In genomic region chr12:91108196-91108595, GRCh38 we compare ENCODE assay signal across 31 cellular contexts. TPM values are rescaled to one million over a fixed set of nuclear protein-coding genes. Genes with fewer than 3 reads are reported as not detected.
A peak's percentile ranks its signal among the peaks of the same experiment; 100 is the strongest.
DNase-seq lines count a peak whose midpoint lies in the region; ATAC-seq, FAIRE-seq and TF ChIP-seq lines count a peak whose summit lies in the region.
"Had no signal": no experiment of that assay in that cellular context is flagged by ENCODE, and none has a peak within 500 bp of the region (broad histone marks: within the 10 kb centered on the region; RNA-seq: fewer than 3 reads in every experiment).

No MANE protein-coding gene starts in this region.

- H3K27ac Mint-ChIP-seq in astrocyte (ENCODE audit: unreplicated experiment): peak overlapping the region; percentile 15
- H3K27ac Mint-ChIP-seq: activated CD4-positive, alpha-beta T cell treated with anti-CD3 and anti-CD28 coated beads, Interleukin-2, amount 10 ng/mL, durations not matched to agents 7 days and 5 days; activated naive CD4-positive, alpha-beta T cell treated with anti-CD3 and anti-CD28 coated beads, Interleukin-2, amount 50 U/mL, for 24 hours; neural progenitor cell; stimulated activated naive B cell treated with anti-CD40 and anti-IgM and Interleukin-4, amounts not matched to agents 10 μg/mL and 1 μg/mL and 100 μg/mL, for 72 hours had no signal

- H3K4me2 ChIP-seq in astrocyte (ENCODE audit: low read length): no peak overlapping the region
- H3K4me2 ChIP-seq: neural progenitor cell had no signal

- peaks cover 7% of the 10 kb centered on the region for H3K9me3 Mint-ChIP-seq in astrocyte (ENCODE audit: unreplicated experiment)
- H3K9me3 Mint-ChIP-seq: activated CD4-positive, alpha-beta T cell treated with anti-CD3 and anti-CD28 coated beads, Interleukin-2, amount 10 ng/mL, durations not matched to agents 7 days and 5 days; activated naive CD4-positive, alpha-beta T cell treated with anti-CD3 and anti-CD28 coated beads, Interleukin-2, amount 50 U/mL, for 24 hours; neural progenitor cell; stimulated activated naive B cell treated with anti-CD40 and anti-IgM and Interleukin-4, amounts not matched to agents 10 μg/mL and 1 μg/mL and 100 μg/mL, for 72 hours had no signal

- intact Hi-C loops in left lung (cut with DNase I): no loop called here

- H4K20me1 ChIP-seq in astrocyte (ENCODE audit: insufficient read depth, low read length): no peaks in the 10 kb centered on the region

- no peak overlapping the region for H2AFZ ChIP-seq in astrocyte (ENCODE audit: low read depth, low read length)
- H2AFZ ChIP-seq: neural progenitor cell had no signal

- H3K36me3 Mint-ChIP-seq in astrocyte (ENCODE audit: low read depth, unreplicated experiment): peaks cover 12% of the 10 kb centered on the region
- H3K36me3 Mint-ChIP-seq: activated naive CD4-positive, alpha-beta T cell treated with anti-CD3 and anti-CD28 coated beads, Interleukin-2, amount 50 U/mL, for 24 hours; neural progenitor cell; stimulated activated naive B cell treated with anti-CD40 and anti-IgM and Interleukin-4, amounts not matched to agents 10 μg/mL and 1 μg/mL and 100 μg/mL, for 72 hours had no signal

- H3K9ac ChIP-seq in astrocyte (ENCODE audit: low read length) (no peak overlapping the region), skeletal muscle tissue (ENCODE audit: low read depth in 1 of 3, low read length in 3 of 3) (no peak overlapping the region)
- H3K9ac ChIP-seq: neural progenitor cell had no signal

- H3K4me1 ChIP-seq in astrocyte (ENCODE audit: insufficient read depth, low read length): peaks cover 12% of the 10 kb centered on the region
- H3K4me1 ChIP-seq in left lung: no peaks in the 10 kb centered on the region
- H3K4me1 ChIP-seq in skeletal muscle tissue (ENCODE audit: control insufficient read depth in 3 of 3, insufficient read depth in 3 of 3, low read length in 3 of 3): no peaks in the 10 kb centered on the region
- H3K4me1 ChIP-seq: neural progenitor cell, psoas muscle, testis had no signal

- peak overlapping the region; percentile 2 for H3K4me3 Mint-ChIP-seq in astrocyte (ENCODE audit: unreplicated experiment)
- H3K4me3 Mint-ChIP-seq: activated CD4-positive, alpha-beta T cell treated with anti-CD3 and anti-CD28 coated beads, Interleukin-2, amount 10 ng/mL, durations not matched to agents 7 days and 5 days; activated naive CD4-positive, alpha-beta T cell treated with anti-CD3 and anti-CD28 coated beads, Interleukin-2, amount 50 U/mL, for 24 hours; neural progenitor cell; stimulated activated naive B cell treated with anti-CD40 and anti-IgM and Interleukin-4, amounts not matched to agents 10 μg/mL and 1 μg/mL and 100 μg/mL, for 72 hours had no signal

- ATAC-seq in left lung (no peak), HG02973 (IDR thresholded peaks at IDR 0.05; ENCODE audit: unreplicated experiment) (no peak)
- ATAC-seq: psoas muscle; SK-N-SH treated with all-trans-retinoic acid at 6 μM for 48 hours; stimulated activated naive B cell treated with anti-CD40 and anti-IgM and Interleukin-4, amounts not matched to agents 10 μg/mL and 1 μg/mL and 100 μg/mL, for 72 hours had no signal

- DNase-seq in MV-4-11 (lab: John Stamatoyannopoulos, UW): peak; percentile 26
- DNase-seq in astrocyte (ENCODE audit: low read depth): no peak
- DNase-seq in left lung: no peak
- DNase-seq in stimulated activated CD4-positive, alpha-beta T cell treated with anti-CD3 and anti-CD28 coated beads, Interleukin-4, amount 100 ng/mL, for 4 hours: no peak
- DNase-seq in NCI-H146 (lab: John Stamatoyannopoulos, UW): no peak
- no peak for DNase-seq in retina
- DNase-seq: activated CD4-positive, alpha-beta T cell treated with anti-CD3 and anti-CD28 coated beads, Interleukin-2, amount 10 ng/mL, durations not matched to agents 7 days and 5 days; anterior cingulate cortex; central memory CD4-positive, alpha-beta T cell; DMS79 treated with DMSO at 0.1 percent for 48 hours; dorsolateral prefrontal cortex; GOT3; KG1; NCI-H2171 treated with DMSO at 0.1 percent for 48 hours; NCI-H526; psoas muscle; small intestine; stimulated activated CD4-positive, alpha-beta T cell treated with anti-CD3 and anti-CD28 coated beads, Interleukin-2, amount 100 ng/mL, for 24 hours; stimulated activated naive B cell treated with anti-CD40 and anti-IgM and Interleukin-4, amounts not matched to agents 10 μg/mL and 1 μg/mL and 100 μg/mL, for 72 hours; T-helper 2 cell; testis; WERI-Rb-1 had no signal

- H3K9me3 ChIP-seq in astrocyte (ENCODE audit: insufficient read depth, low read depth, low read length): no peaks in the 10 kb centered on the region
- no peaks in the 10 kb centered on the region for H3K9me3 ChIP-seq in left lung
- H3K9me3 ChIP-seq in skeletal muscle tissue (ENCODE audit: control insufficient read depth in 3 of 3, low read length in 3 of 3): no peaks in the 10 kb centered on the region
- H3K9me3 ChIP-seq: psoas muscle, testis had no signal

- H3K27ac ChIP-seq in astrocyte (ENCODE audit: low read depth, low read length): no peak overlapping the region
- H3K27ac ChIP-seq in left lung: peak overlapping the region in 1 of 2 donors; percentile 67
- peak overlapping the region; percentile 13 for H3K27ac ChIP-seq in skeletal muscle tissue (ENCODE audit: low read depth, low read length)
- H3K27ac ChIP-seq: C4-2B, dorsolateral prefrontal cortex, neural progenitor cell, psoas muscle, testis, WERI-Rb-1 had no signal

- H3K27me3 Mint-ChIP-seq in astrocyte (ENCODE audit: low read depth, unreplicated experiment): no peaks in the 10 kb centered on the region
- H3K27me3 Mint-ChIP-seq: activated CD4-positive, alpha-beta T cell treated with anti-CD3 and anti-CD28 coated beads, Interleukin-2, amount 10 ng/mL, durations not matched to agents 7 days and 5 days; activated naive CD4-positive, alpha-beta T cell treated with anti-CD3 and anti-CD28 coated beads, Interleukin-2, amount 50 U/mL, for 24 hours had no signal

- H3K27me3 ChIP-seq in astrocyte (ENCODE audit: insufficient read depth, low read length) (no peaks in the 10 kb centered on the region), left lung (no peaks in the 10 kb centered on the region), skeletal muscle tissue (ENCODE audit: control insufficient read depth in 3 of 3, insufficient read depth in 3 of 3, low read length in 3 of 3) (peaks cover 0 to 3% (median 0%) of the 10 kb centered on the region in 3 donors)
- H3K27me3 ChIP-seq: dorsolateral prefrontal cortex, neural progenitor cell, testis had no signal

- H3K36me3 ChIP-seq in astrocyte (ENCODE audit: insufficient read depth, low read length): no peaks in the 10 kb centered on the region
- H3K36me3 ChIP-seq in left lung: no peaks in the 10 kb centered on the region
- no peaks in the 10 kb centered on the region for H3K36me3 ChIP-seq in skeletal muscle tissue (ENCODE audit: control insufficient read depth in 3 of 3, insufficient read depth in 3 of 3, low read length in 3 of 3)
- H3K36me3 ChIP-seq: neural progenitor cell, WERI-Rb-1 had no signal

- H3K4me1 Mint-ChIP-seq in astrocyte (ENCODE audit: low read depth, unreplicated experiment): peaks cover 9% of the 10 kb centered on the region
- H3K4me1 Mint-ChIP-seq: activated CD4-positive, alpha-beta T cell treated with anti-CD3 and anti-CD28 coated beads, Interleukin-2, amount 10 ng/mL, durations not matched to agents 7 days and 5 days; activated naive CD4-positive, alpha-beta T cell treated with anti-CD3 and anti-CD28 coated beads, Interleukin-2, amount 50 U/mL, for 24 hours; stimulated activated naive B cell treated with anti-CD40 and anti-IgM and Interleukin-4, amounts not matched to agents 10 μg/mL and 1 μg/mL and 100 μg/mL, for 72 hours had no signal

- no peak for TF ChIP-seq CTCF in astrocyte (IDR thresholded peaks at IDR 0.05; ENCODE audit: insufficient read depth, low read depth, low read length)
- no peak for TF ChIP-seq CTCF in left lung (IDR thresholded peaks at IDR 0.05)

- no peak for FAIRE-seq in astrocyte (lab: Jason Lieb, UNC)
- FAIRE-seq: HTR-8/SVneo, small intestine had no signal

- no peak overlapping the region for H3K4me3 ChIP-seq in astrocyte (ENCODE audit: insufficient read depth, low read depth, low read length)
- H3K4me3 ChIP-seq in left lung: peak overlapping the region; percentile 10 to 20
- no peak overlapping the region for H3K4me3 ChIP-seq in skeletal muscle tissue (ENCODE audit: low read length in 3 of 3)
- H3K4me3 ChIP-seq: dorsolateral prefrontal cortex, neural progenitor cell, testis had no signal

- H3K79me2 ChIP-seq in astrocyte (ENCODE audit: insufficient read depth, low read length): no peaks in the 10 kb centered on the region

RNA-seq across cellular contexts. Expression of gene LUM, which starts 3.1 kb away (rescaled TPM):
- 76.4 and 128 TPM in 2 replicates for total RNA-seq in astrocyte
- 1,000 to 10,000 TPM in 1 of 2 donors, 100 to 1,000 TPM in 1; 605 to 1,088 TPM for total RNA-seq in left lung
- 396 TPM for total RNA-seq in skeletal muscle tissue
- total RNA-seq: activated CD4-positive, alpha-beta T cell treated with anti-CD3 and anti-CD28 coated beads, Interleukin-2, amount 10 ng/mL, durations not matched to agents 7 days and 5 days had no signal

RNA-seq across cellular contexts. Expression of gene KERA, which starts 50.4 kb away (rescaled TPM):
- total RNA-seq in astrocyte (not detected in 2 replicates), left lung (under 1 TPM; 0.13 to 0.26 TPM), skeletal muscle tissue (56.4 TPM)
- total RNA-seq: activated CD4-positive, alpha-beta T cell treated with anti-CD3 and anti-CD28 coated beads, Interleukin-2, amount 10 ng/mL, durations not matched to agents 7 days and 5 days; liver; RPMI7951 had no signal

Comparison
In these comparisons a context has a peak if more than half of its experiments do, and no peak if none do; other contexts are left out.
1. H3K4me3 ChIP-seq: peak in left lung (2 of 2); none in astrocyte (single experiment) and skeletal muscle tissue (0 of 3).
2. RNA of gene KERA, which starts 50.4 kb away (total RNA-seq): 56.4 TPM in skeletal muscle tissue (single experiment); 0.13 to 0.26 TPM in left lung and not detected in astrocyte; every median in the first group is over 10 times any median in the second.